Comparison of ENCODE assay signal across 8 cellular contexts in genomic region chr12:108734200-108734906, GRCh38. TPM values are rescaled to one million over a fixed set of nuclear protein-coding genes. Genes with fewer than 3 reads are reported as not detected.
A peak's percentile ranks its signal among the peaks of the same experiment; 100 is the strongest.
DNase-seq lines count a peak whose midpoint lies in the region; ATAC-seq and TF ChIP-seq lines count a peak whose summit lies in the region.

No MANE protein-coding gene starts in this region.

- H3K9me3 Mint-ChIP-seq in T-cell = no peaks in the 10 kb centered on the region

- H3K27me3 Mint-ChIP-seq in T-cell = no peaks in the 10 kb centered on the region

- DNase-seq in T-cell (peak in 1 of 34 experiments; percentile 18), fibroblast of mammary gland (ENCODE audit: low read depth) (peak; percentile 96), iPS-NIHi11 (ENCODE audit: low spot score) (no peak), foreskin melanocyte (no peak)
- peak; percentile 26 for DNase-seq in stimulated activated CD8-positive, alpha-beta memory T cell treated with anti-CD3 and anti-CD28 coated beads, Interleukin-4, amount 100 ng/mL, for 48 hours

- no peaks in the 10 kb centered on the region for H3K36me3 ChIP-seq in ACC112 (ENCODE audit: insufficient read depth, low read length)

- peak overlapping the region in 1 of 3 donors; percentile 9 for H3K4me3 Mint-ChIP-seq in T-cell

- peaks cover 12% of the 10 kb centered on the region for H3K4me1 ChIP-seq in ACC112 (ENCODE audit: control insufficient read depth, insufficient read depth, low read length, unreplicated experiment)

- POLR2A ChIA-PET in T-cell (lab: Charles Lee) = no interaction called here

- no peaks in the 10 kb centered on the region for H3K36me3 Mint-ChIP-seq in T-cell

- H3K4me1 Mint-ChIP-seq in T-cell = peaks cover 27 to 38% (median 32%) of the 10 kb centered on the region in 3 donors

- H3K4me3 ChIP-seq in ACC112 (ENCODE audit: low read depth, low read length) = no peak overlapping the region
- no peak overlapping the region for H3K4me3 ChIP-seq in fibroblast of mammary gland (ENCODE audit: control insufficient read depth, low read depth, low read length)

- ATAC-seq in GM19463 (IDR thresholded peaks at IDR 0.05; ENCODE audit: unreplicated experiment) = peak; percentile 23
- no peak for ATAC-seq in T-cell (replicated peaks in 1 of 4)
- no peak for ATAC-seq in GM21381 (IDR thresholded peaks at IDR 0.05; ENCODE audit: unreplicated experiment)

- peak overlapping the region; percentile 11 for H2AFZ ChIP-seq in ACC112 (ENCODE audit: low read length, unreplicated experiment)

- H3K27me3 ChIP-seq in ACC112 (ENCODE audit: insufficient read depth, low read length) = no peaks in the 10 kb centered on the region

- H3K27ac ChIP-seq in ACC112 (ENCODE audit: low read depth, low read length) = peak overlapping the region; percentile 83

- peaks cover 20% of the 10 kb centered on the region for H3K79me2 ChIP-seq in ACC112 (ENCODE audit: control insufficient read depth, insufficient read depth, low read length, unreplicated experiment)

- H3K27ac Mint-ChIP-seq in T-cell = peak overlapping the region; percentile 59 to 79

- no peak for TF ChIP-seq CTCF in fibroblast of mammary gland (conservative IDR thresholded peaks at IDR 0.05; ENCODE audit: control insufficient read depth, insufficient read depth, low read depth, low read length)

- CTCF ChIA-PET in T-cell (lab: Charles Lee) = interaction anchor here in 1 of 2 donors (1.2 kb wide), 1 partner anchor 69 kb away, joined by 3 read pairs; no protein-coding TSS in a partner anchor

RNA-seq across cellular contexts. Expression of gene CORO1C, which starts 3.0 kb away (rescaled TPM):
- 10 to 100 TPM in 1 of 5 donors, 1 to 10 TPM in 4; 7.4 to 11.4 (median 8.7) TPM for total RNA-seq in T-cell

Comparison
In these comparisons a context has a peak if more than half of its experiments do, and no peak if none do; other contexts are left out.
1. DNase-seq: peak in fibroblast of mammary gland (single experiment) and stimulated activated CD8-positive, alpha-beta memory T cell treated with anti-CD3 and anti-CD28 coated beads, Interleukin-4, amount 100 ng/mL, for 48 hours (single experiment); none in iPS-NIHi11 (single experiment) and foreskin melanocyte (single experiment).